Comparison of ENCODE assay signal across 29 cellular contexts in genomic region chr17:74796211-74796610, GRCh38. TPM values are rescaled to one million over a fixed set of nuclear protein-coding genes. Genes with fewer than 3 reads are reported as not detected.
"Had no signal": no experiment of that assay in that cellular context is flagged by ENCODE, and none has a peak within 500 bp of the region (broad histone marks: within the 10 kb centered on the region; RNA-seq: fewer than 3 reads in every experiment).

No MANE protein-coding gene starts in this region.

- H3K27me3 ChIP-seq: brain microvascular endothelial cell, esophagus squamous epithelium, gastroesophageal sphincter had no signal

- DNase-seq: activated CD4-positive, alpha-beta memory T cell treated with anti-CD3 and anti-CD28 coated beads for 36 hours; activated CD4-positive, alpha-beta T cell treated with anti-CD3 and anti-CD28 coated beads for 36 hours; activated CD4-positive, alpha-beta T cell treated with anti-CD3 and anti-CD28 coated beads, Interleukin-2, amount 10 ng/mL, durations not matched to agents 24 days and 14 days; activated CD4-positive, CD25-positive, alpha-beta regulatory T cell; activated CD4-positive, CD25-positive, alpha-beta regulatory T cell treated with anti-CD3 and anti-CD28 coated beads, Interleukin-2, amount 50 U/mL, for 72 hours; activated CD8-positive, alpha-beta memory T cell treated with anti-CD3 and anti-CD28 coated beads, Interleukin-2, amount 10 ng/mL, durations not matched to agents 7 days and 5 days; activated CD8-positive, alpha-beta memory T cell treated with anti-CD3 and anti-CD28 coated beads, Interleukin-2, amount 50 U/mL, for 4 hours; activated CD8-positive, alpha-beta T cell treated with anti-CD3 and anti-CD28 coated beads, Interleukin-2, amount 10 ng/mL, durations not matched to agents 7 days and 5 days; activated effector memory CD4-positive, alpha-beta T cell treated with anti-CD3 and anti-CD28 coated beads, Interleukin-2, amount 50 U/mL, for 16 hours; activated naive CD4-positive, alpha-beta T cell treated with anti-CD3 and anti-CD28 coated beads for 36 hours; activated T-cell treated with anti-CD3 and anti-CD28 coated beads, Interleukin-2, amount 50 U/mL, for 1 hour; activated T-cell treated with anti-CD3 and anti-CD28 coated beads, Interleukin-2, amount 50 U/mL, for 48 hours; amniotic stem cell; brain microvascular endothelial cell; cortex of kidney; dermis blood vessel endothelial cell; effector CD4-positive, alpha-beta T cell; effector memory CD8-positive, alpha-beta T cell; esophagus squamous epithelium; foreskin melanocyte; head of caudate nucleus; T-helper 1 cell; T-helper 17 cell; T1000 had no signal

- H3K27ac ChIP-seq: brain microvascular endothelial cell, epithelial cell of prostate, esophagus squamous epithelium, gastroesophageal sphincter had no signal

- H3K9me3 ChIP-seq: esophagus squamous epithelium, gastroesophageal sphincter had no signal

- H3K4me3 ChIP-seq: esophagus squamous epithelium, gastroesophageal sphincter had no signal

- ATAC-seq: activated CD4-positive, alpha-beta T cell treated with anti-CD3 and anti-CD28 coated beads for 36 hours; activated CD8-positive, alpha-beta memory T cell treated with anti-CD3 and anti-CD28 coated beads, Interleukin-2, amount 10 ng/mL, durations not matched to agents 7 days and 5 days; activated CD8-positive, alpha-beta T cell treated with anti-CD3 and anti-CD28 coated beads, Interleukin-2, amount 10 ng/mL, durations not matched to agents 7 days and 5 days; effector memory CD8-positive, alpha-beta T cell; gastroesophageal sphincter; T-helper 17 cell had no signal

RNA-seq across cellular contexts. Expression of gene RAB37, which starts 59.2 kb away (rescaled TPM):
- total RNA-seq: endothelial cell of umbilical vein, fibroblast of villous mesenchyme, glomerular endothelial cell had no signal
